In the genomic region with DNA sequence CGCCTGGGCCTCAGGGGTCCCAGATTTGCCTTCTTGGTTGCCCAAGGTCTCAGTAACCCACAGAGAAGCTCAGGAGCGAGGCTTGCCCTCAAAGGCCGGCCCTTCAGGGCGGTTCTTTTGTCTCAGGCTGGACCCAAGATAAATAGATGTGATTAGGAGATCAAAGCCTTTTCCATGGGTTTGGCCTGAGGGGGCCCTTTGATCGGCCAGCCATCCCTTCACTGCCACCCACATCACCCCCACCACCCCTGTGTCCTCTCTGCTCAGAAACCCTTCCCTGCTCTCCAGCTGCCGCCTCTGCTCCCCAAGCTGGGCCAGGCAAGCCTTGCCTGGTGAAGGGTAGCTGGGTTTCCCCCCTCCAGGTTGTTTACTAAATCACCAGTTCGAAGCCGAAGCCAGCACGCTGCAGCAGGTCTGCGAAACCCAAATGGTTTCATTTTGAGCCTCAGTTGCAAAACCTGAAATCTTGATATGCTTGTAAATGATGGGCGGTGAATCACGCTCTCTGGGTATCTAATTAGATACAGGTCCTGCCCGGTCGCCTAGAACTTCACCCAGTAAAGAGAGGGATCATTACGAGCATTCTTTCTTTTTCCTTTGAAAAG, we compare ENCODE assay signal across 14 cellular contexts.
A peak's percentile ranks its signal among the peaks of the same experiment; 100 is the strongest.
DNase-seq lines count a peak whose midpoint lies in the region; ATAC-seq, FAIRE-seq and TF ChIP-seq lines count a peak whose summit lies in the region.
"Had no signal": no experiment of that assay in that cellular context is flagged by ENCODE, and none has a peak within 500 bp of the region (broad histone marks: within the 10 kb centered on the region; RNA-seq: fewer than 3 reads in every experiment).

No MANE protein-coding gene starts in this region.

- H3K4me3 Mint-ChIP-seq in activated naive CD8-positive, alpha-beta T cell treated with anti-CD3 and anti-CD28 coated beads, Interleukin-2, amount 50 U/mL, for 24 hours, result no peak overlapping the region
- H3K4me3 Mint-ChIP-seq in activated naive CD8-positive, alpha-beta T cell treated with anti-CD3 and anti-CD28 coated beads for 36 hours, result no peak overlapping the region
- no peak overlapping the region for H3K4me3 Mint-ChIP-seq in T-helper 2 cell treated with Interferon-gamma antibody and Interleukin-4, amounts not matched to agents 5 μg/mL and 100 μg/mL, for 36 hours

- no peak for FAIRE-seq in urothelium cell line (lab: Jason Lieb, UNC)

- ATAC-seq in activated naive CD8-positive, alpha-beta T cell treated with anti-CD3 and anti-CD28 coated beads, Interleukin-2, amount 50 U/mL, for 24 hours, result peak; percentile 55
- peak; percentile 43 for ATAC-seq in GM18502 (IDR thresholded peaks at IDR 0.05; ENCODE audit: poor library complexity, unreplicated experiment)
- ATAC-seq: gastrocnemius medialis had no signal

- no peaks in the 10 kb centered on the region for H3K36me3 ChIP-seq in colonic mucosa
- H3K36me3 ChIP-seq: gastrocnemius medialis had no signal

- no peaks in the 10 kb centered on the region for H3K36me3 Mint-ChIP-seq in activated naive CD8-positive, alpha-beta T cell treated with anti-CD3 and anti-CD28 coated beads, Interleukin-2, amount 50 U/mL, for 24 hours (ENCODE audit: low read depth)
- no peaks in the 10 kb centered on the region for H3K36me3 Mint-ChIP-seq in activated naive CD8-positive, alpha-beta T cell treated with anti-CD3 and anti-CD28 coated beads for 36 hours
- H3K36me3 Mint-ChIP-seq in T-helper 2 cell treated with Interferon-gamma antibody and Interleukin-4, amounts not matched to agents 5 μg/mL and 100 μg/mL, for 36 hours (ENCODE audit: low read depth), result no peaks in the 10 kb centered on the region

- no peak overlapping the region for H3K27ac Mint-ChIP-seq in activated naive CD8-positive, alpha-beta T cell treated with anti-CD3 and anti-CD28 coated beads, Interleukin-2, amount 50 U/mL, for 24 hours
- no peak overlapping the region for H3K27ac Mint-ChIP-seq in activated naive CD8-positive, alpha-beta T cell treated with anti-CD3 and anti-CD28 coated beads for 36 hours
- no peak overlapping the region for H3K27ac Mint-ChIP-seq in T-helper 2 cell treated with Interferon-gamma antibody and Interleukin-4, amounts not matched to agents 5 μg/mL and 100 μg/mL, for 36 hours

- H3K9ac ChIP-seq in colonic mucosa (ENCODE audit: low read depth in 2 of 2, low read length in 2 of 2), result no peak overlapping the region

- H3K4me1 Mint-ChIP-seq in activated naive CD8-positive, alpha-beta T cell treated with anti-CD3 and anti-CD28 coated beads, Interleukin-2, amount 50 U/mL, for 24 hours, result peaks cover 20% of the 10 kb centered on the region
- H3K4me1 Mint-ChIP-seq in activated naive CD8-positive, alpha-beta T cell treated with anti-CD3 and anti-CD28 coated beads for 36 hours, result peaks cover 8% of the 10 kb centered on the region
- peaks cover 17% of the 10 kb centered on the region for H3K4me1 Mint-ChIP-seq in T-helper 2 cell treated with Interferon-gamma antibody and Interleukin-4, amounts not matched to agents 5 μg/mL and 100 μg/mL, for 36 hours (ENCODE audit: low read depth)

- no peaks in the 10 kb centered on the region for H3K9me3 ChIP-seq in colonic mucosa
- H3K9me3 ChIP-seq: gastrocnemius medialis had no signal

- no peak for TF ChIP-seq CTCF in colonic mucosa (IDR thresholded peaks at IDR 0.05)

- peaks cover 7% of the 10 kb centered on the region for H3K27me3 ChIP-seq in colonic mucosa
- H3K27me3 ChIP-seq: gastrocnemius medialis had no signal

- H3K27me3 Mint-ChIP-seq in activated naive CD8-positive, alpha-beta T cell treated with anti-CD3 and anti-CD28 coated beads, Interleukin-2, amount 50 U/mL, for 24 hours, result no peaks in the 10 kb centered on the region
- peaks cover 3% of the 10 kb centered on the region for H3K27me3 Mint-ChIP-seq in activated naive CD8-positive, alpha-beta T cell treated with anti-CD3 and anti-CD28 coated beads for 36 hours
- peaks cover 5% of the 10 kb centered on the region for H3K27me3 Mint-ChIP-seq in T-helper 2 cell treated with Interferon-gamma antibody and Interleukin-4, amounts not matched to agents 5 μg/mL and 100 μg/mL, for 36 hours (ENCODE audit: low read depth)

- no peaks in the 10 kb centered on the region for H3K9me3 Mint-ChIP-seq in activated naive CD8-positive, alpha-beta T cell treated with anti-CD3 and anti-CD28 coated beads, Interleukin-2, amount 50 U/mL, for 24 hours
- peaks cover 1% of the 10 kb centered on the region for H3K9me3 Mint-ChIP-seq in activated naive CD8-positive, alpha-beta T cell treated with anti-CD3 and anti-CD28 coated beads for 36 hours
- no peaks in the 10 kb centered on the region for H3K9me3 Mint-ChIP-seq in T-helper 2 cell treated with Interferon-gamma antibody and Interleukin-4, amounts not matched to agents 5 μg/mL and 100 μg/mL, for 36 hours

- no peak overlapping the region for H3K4me3 ChIP-seq in colonic mucosa
- H3K4me3 ChIP-seq: gastrocnemius medialis had no signal

- H3K4me1 ChIP-seq in colonic mucosa, result no peaks in the 10 kb centered on the region
- H3K4me1 ChIP-seq: gastrocnemius medialis had no signal

- intact Hi-C loops in colonic mucosa (cut with DNase I), result no loop called here

- no peak overlapping the region for H3K27ac ChIP-seq in colonic mucosa
- H3K27ac ChIP-seq: gastrocnemius medialis had no signal

- no peak for DNase-seq in activated naive CD8-positive, alpha-beta T cell treated with anti-CD3 and anti-CD28 coated beads, Interleukin-2, amount 50 U/mL, for 24 hours
- DNase-seq in activated naive CD8-positive, alpha-beta T cell treated with anti-CD3 and anti-CD28 coated beads for 36 hours, result no peak
- peak; percentile 27 for DNase-seq in T-helper 2 cell treated with Interferon-gamma antibody and Interleukin-4, amounts not matched to agents 5 μg/mL and 100 μg/mL, for 36 hours (ENCODE audit: low spot score)
- peak; percentile 9 to 25 for DNase-seq in stimulated activated CD8-positive, alpha-beta memory T cell treated with anti-CD3 and anti-CD28 coated beads, Interleukin-15, amount 100 ng/mL, for 48 hours (ENCODE audit: low read depth in 2 of 2)
- DNase-seq in midbrain (lab: John Stamatoyannopoulos, UW), result no peak
- no peak for DNase-seq in urothelium cell line (ENCODE audit: low spot score)
- no peak for DNase-seq in colonic mucosa
- DNase-seq: caudate nucleus, DMS153, gastrocnemius medialis, mesenchymal stem cell, MV-4-11, NCI-H82 had no signal

Comparison
In these comparisons a context has a peak if more than half of its experiments do, and no peak if none do; other contexts are left out.
1. DNase-seq: peak in T-helper 2 cell treated with Interferon-gamma antibody and Interleukin-4, amounts not matched to agents 5 μg/mL and 100 μg/mL, for 36 hours (single experiment) and stimulated activated CD8-positive, alpha-beta memory T cell treated with anti-CD3 and anti-CD28 coated beads, Interleukin-15, amount 100 ng/mL, for 48 hours (2 of 2); none in activated naive CD8-positive, alpha-beta T cell treated with anti-CD3 and anti-CD28 coated beads, Interleukin-2, amount 50 U/mL, for 24 hours (single experiment), activated naive CD8-positive, alpha-beta T cell treated with anti-CD3 and anti-CD28 coated beads for 36 hours (single experiment), midbrain (single experiment), urothelium cell line (single experiment) and colonic mucosa (single experiment).